In the genomic region with DNA sequence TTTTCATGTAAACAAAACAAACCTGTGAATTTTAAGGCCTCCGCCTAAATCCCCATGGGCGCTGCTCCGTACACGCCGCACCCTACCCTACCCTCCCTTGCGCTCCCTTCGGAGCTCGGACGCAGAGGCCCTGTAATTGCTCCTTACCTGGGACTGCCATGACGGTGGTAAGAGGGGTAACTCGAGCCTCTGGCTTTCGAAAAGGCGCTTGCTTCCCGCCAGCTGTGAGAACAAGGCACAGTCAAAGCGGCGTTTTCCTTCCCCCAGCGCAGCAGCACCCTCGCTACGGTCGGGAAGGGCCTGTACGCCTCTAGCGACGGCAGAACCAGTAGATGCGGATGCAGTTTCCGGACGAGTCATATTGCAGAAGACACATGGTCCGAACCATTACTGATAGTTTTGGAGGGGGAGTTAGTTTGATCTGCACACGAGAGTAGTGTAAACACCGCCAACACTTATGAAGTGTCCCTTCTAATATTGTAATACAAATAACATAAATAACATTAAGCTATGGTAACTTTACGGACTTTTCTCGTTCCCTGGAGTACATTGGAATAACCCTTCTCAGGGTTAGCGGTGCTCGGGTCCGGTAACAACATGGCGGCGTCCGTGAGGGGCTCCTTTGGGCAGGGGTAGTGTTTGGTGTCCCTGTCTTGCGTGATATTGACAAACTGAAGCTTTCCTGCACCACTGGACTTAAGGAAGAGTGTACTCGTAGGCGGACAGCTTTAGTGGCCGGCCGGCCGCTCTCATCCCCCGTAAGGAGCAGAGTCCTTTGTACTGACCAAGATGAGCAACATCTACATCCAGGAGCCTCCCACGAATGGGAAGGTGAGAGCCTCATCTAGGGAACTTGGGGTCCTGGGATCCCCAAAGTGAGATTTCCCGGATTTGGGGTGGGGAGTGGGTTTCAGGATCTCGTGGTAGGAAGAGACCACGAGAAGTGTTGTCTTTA, we compare ENCODE assay signal across 8 cellular contexts. TPM values are rescaled to one million over a fixed set of nuclear protein-coding genes. Genes with fewer than 3 reads are reported as not detected.
DNase-seq lines count a peak whose midpoint lies in the region; ATAC-seq and TF ChIP-seq lines count a peak whose summit lies in the region.

A gene with protein sequence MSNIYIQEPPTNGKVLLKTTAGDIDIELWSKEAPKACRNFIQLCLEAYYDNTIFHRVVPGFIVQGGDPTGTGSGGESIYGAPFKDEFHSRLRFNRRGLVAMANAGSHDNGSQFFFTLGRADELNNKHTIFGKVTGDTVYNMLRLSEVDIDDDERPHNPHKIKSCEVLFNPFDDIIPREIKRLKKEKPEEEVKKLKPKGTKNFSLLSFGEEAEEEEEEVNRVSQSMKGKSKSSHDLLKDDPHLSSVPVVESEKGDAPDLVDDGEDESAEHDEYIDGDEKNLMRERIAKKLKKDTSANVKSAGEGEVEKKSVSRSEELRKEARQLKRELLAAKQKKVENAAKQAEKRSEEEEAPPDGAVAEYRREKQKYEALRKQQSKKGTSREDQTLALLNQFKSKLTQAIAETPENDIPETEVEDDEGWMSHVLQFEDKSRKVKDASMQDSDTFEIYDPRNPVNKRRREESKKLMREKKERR (plus strand): TSS at position 573 of the 955 bp plus-strand sequence. CDS start 217 bp downstream, at position 790.
A gene (minus strand): TSS at position 334 of the 955 bp plus-strand sequence. CDS start 174 bp downstream, at position 160.

- ATAC-seq in GM21529 (IDR thresholded peaks at IDR 0.05; ENCODE audit: unreplicated experiment), result peak; percentile 96
- peak; percentile 90 for ATAC-seq in esophagus mucosa

- no peaks in the 10 kb centered on the region for H3K9me2 ChIP-seq in PC-9 (ENCODE audit: insufficient read depth)

- no peaks in the 10 kb centered on the region for H3K9me3 ChIP-seq in PC-9 (ENCODE audit: insufficient read depth, low read depth)
- H3K9me3 ChIP-seq in muscle layer of colon (ENCODE audit: low read length), result no peaks in the 10 kb centered on the region

- H3K4me1 ChIP-seq in PC-9 (replicated peaks; ENCODE audit: insufficient read depth), result peaks cover 38% of the 10 kb centered on the region
- peaks cover 45% of the 10 kb centered on the region for H3K4me1 ChIP-seq in muscle layer of colon (ENCODE audit: insufficient read depth, low read length)

- peak within 1 kb of the TSS; percentile 63 for H3K27ac ChIP-seq in PC-9
- peak within 1 kb of the TSS; percentile 70 for H3K27ac ChIP-seq in muscle layer of colon (ENCODE audit: low read depth, low read length)

- TSS peak; percentile 78 for BruUV-seq in PC-9 (replicated peaks; lab: Mats Ljungman, UMichigan)

- H3K36me3 ChIP-seq in PC-9 (ENCODE audit: low read depth), result 0 out of 2 replicates have a peak, but pooled peaks cover 4% of the 10 kb centered on the region
- peaks cover 10% of the 10 kb centered on the region for H3K36me3 ChIP-seq in muscle layer of colon (ENCODE audit: insufficient read depth, low read length)

- peak within 1 kb of the TSS; percentile 93 for H2AFZ ChIP-seq in PC-9

- CTCF ChIA-PET in PC-9 (lab: Charles Lee), result no interaction called here

- no peaks in the 10 kb centered on the region for H3K27me3 Mint-ChIP-seq in IgD-negative memory B cell
- H3K27me3 Mint-ChIP-seq in activated T-cell treated with anti-CD3 and anti-CD28 coated beads, Interleukin-2, amount 50 U/mL, for 24 hours, result no peaks in the 10 kb centered on the region

- no peaks in the 10 kb centered on the region for H3K9me3 Mint-ChIP-seq in IgD-negative memory B cell
- no peaks in the 10 kb centered on the region for H3K9me3 Mint-ChIP-seq in activated T-cell treated with anti-CD3 and anti-CD28 coated beads, Interleukin-2, amount 50 U/mL, for 24 hours

- no peak for TF ChIP-seq CTCF in PC-9 (conservative IDR thresholded peaks at IDR 0.05)

- H3K4me3 ChIP-seq in PC-9 (peak within 1 kb of the TSS; percentile 86), muscle layer of colon (ENCODE audit: low read depth in 1 of 2, low read length in 2 of 2) (peak within 1 kb of the TSS; percentile 75 to 98)

- peaks cover 32 to 50% (median 44%) of the 10 kb centered on the region in 3 donors for H3K4me1 Mint-ChIP-seq in IgD-negative memory B cell
- peaks cover 57% of the 10 kb centered on the region for H3K4me1 Mint-ChIP-seq in activated T-cell treated with anti-CD3 and anti-CD28 coated beads, Interleukin-2, amount 50 U/mL, for 24 hours (ENCODE audit: low read depth)

- POLR2A ChIA-PET in PC-9 (lab: Charles Lee; ENCODE audit: unreplicated experiment), result interaction anchor here (0.6 kb wide), 1 partner anchor 629 kb away, joined by 5 read pairs; no protein-coding TSS in a partner anchor

- peak; percentile 74 for DNase-seq in DMS153 treated with DMSO at 0.1 percent for 48 hours (lab: John Stamatoyannopoulos, UW; ENCODE audit: unreplicated experiment)
- peak; percentile 72 to 82 for DNase-seq in PC-9
- DNase-seq in activated T-cell treated with anti-CD3 and anti-CD28 coated beads, Interleukin-2, amount 50 U/mL, for 24 hours, result peak; percentile 86
- peak; percentile 62 for DNase-seq in stimulated activated CD8-positive, alpha-beta memory T cell treated with anti-CD3 and anti-CD28 coated beads, Interleukin-7, amount 100 ng/mL, for 24 hours (ENCODE audit: low read depth)

- H3K4me3 Mint-ChIP-seq in IgD-negative memory B cell, result peak within 1 kb of the TSS; percentile 92 to 100 (median 97)
- peak within 1 kb of the TSS; percentile 97 for H3K4me3 Mint-ChIP-seq in activated T-cell treated with anti-CD3 and anti-CD28 coated beads, Interleukin-2, amount 50 U/mL, for 24 hours

- peak within 1 kb of the TSS; percentile 75 to 100 (median 96) for H3K27ac Mint-ChIP-seq in IgD-negative memory B cell
- peak within 1 kb of the TSS; percentile 97 for H3K27ac Mint-ChIP-seq in activated T-cell treated with anti-CD3 and anti-CD28 coated beads, Interleukin-2, amount 50 U/mL, for 24 hours

- intact Hi-C loops in PC-9 (cut with micrococcal nuclease; ENCODE audit: unreplicated experiment), result no loop called here

- peaks cover 68% of the 10 kb centered on the region for H3K79me2 ChIP-seq in PC-9 (ENCODE audit: low read depth)

- H3K27me3 ChIP-seq in PC-9 (ENCODE audit: insufficient read depth, low read depth), result no peaks in the 10 kb centered on the region
- H3K27me3 ChIP-seq in muscle layer of colon (ENCODE audit: control insufficient read depth in 1 of 2, insufficient read depth in 2 of 2, low read length in 2 of 2), result no peaks in the 10 kb centered on the region

- H3K4me2 ChIP-seq in PC-9, result peak within 1 kb of the TSS; percentile 96

- H4K20me1 ChIP-seq in PC-9 (ENCODE audit: insufficient read depth), result no peaks in the 10 kb centered on the region

- peaks cover 22% of the 10 kb centered on the region for H3F3A ChIP-seq in PC-9 (ENCODE audit: insufficient read depth, low read depth)

- peak within 1 kb of the TSS; percentile 86 for H3K9ac ChIP-seq in muscle layer of colon (ENCODE audit: low read length)

- H3K36me3 Mint-ChIP-seq in IgD-negative memory B cell, result no peaks in the 10 kb centered on the region
- peaks cover 51% of the 10 kb centered on the region for H3K36me3 Mint-ChIP-seq in activated T-cell treated with anti-CD3 and anti-CD28 coated beads, Interleukin-2, amount 50 U/mL, for 24 hours (ENCODE audit: low read depth)

RNA-seq across cellular contexts. Expression of the first gene that starts in this region (rescaled TPM):
- 28.8 TPM for polyA plus RNA-seq in IgD-negative memory B cell
- total RNA-seq in PC-9 (2021), result 17.1 and 24.1 TPM in 2 replicates
- 14.7 TPM for total RNA-seq in esophagus mucosa

RNA-seq across cellular contexts. Expression of the second gene that starts in this region (rescaled TPM):
- polyA plus RNA-seq in IgD-negative memory B cell, result 23.4 TPM
- 10.9 and 12.8 TPM in 2 replicates for total RNA-seq in PC-9 (2021)
- total RNA-seq in esophagus mucosa, result 33.5 TPM

Comparison
In these comparisons a context has a peak if more than half of its experiments do, and no peak if none do; other contexts are left out.
1. Peak in every context shown above with its lines: DNase-seq, ATAC-seq, H3K4me3 ChIP-seq and H3K27ac ChIP-seq.